In the genomic region with DNA sequence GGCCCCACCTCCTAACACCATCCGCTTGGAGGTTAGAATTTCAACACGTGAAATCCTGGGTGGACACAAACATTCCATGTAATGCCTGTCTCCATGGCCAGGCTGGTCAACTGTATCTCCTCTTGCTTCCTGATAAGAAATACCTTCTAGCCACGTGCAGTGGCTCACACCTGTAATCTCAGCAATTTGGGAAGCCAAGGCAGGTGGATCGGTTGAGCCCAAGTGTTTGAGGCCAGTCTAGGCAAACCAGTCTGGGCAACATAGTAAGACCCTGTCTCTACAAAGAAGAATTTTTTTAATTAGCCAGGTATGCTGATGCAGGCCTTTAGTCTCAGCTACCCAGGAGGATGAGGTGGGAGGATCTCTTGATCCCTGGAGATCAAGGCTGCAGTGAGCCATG, we compare ENCODE assay signal across 7 cellular contexts.
"Had no signal": no experiment of that assay in that cellular context is flagged by ENCODE, and none has a peak within 500 bp of the region (broad histone marks: within the 10 kb centered on the region; RNA-seq: fewer than 3 reads in every experiment).

No MANE protein-coding gene starts in this region.

- ATAC-seq: HepG2, K562 had no signal

- H3K27ac ChIP-seq: KMS-11 had no signal

- FAIRE-seq: HepG2, HTR-8/SVneo, K562 had no signal

- H3K4me2 ChIP-seq: KMS-11 had no signal

- DNase-seq: IMR-90, KBM-7, KG1 had no signal

- H3K4me3 ChIP-seq: K562 had no signal

- H3K9ac ChIP-seq: KMS-11 had no signal
